ENCODE assay signal across 18 cellular contexts in genomic region chr1:39979654-39980053, GRCh38. TPM values are rescaled to one million over a fixed set of nuclear protein-coding genes. Genes with fewer than 3 reads are reported as not detected.
"Had no signal": no experiment of that assay in that cellular context is flagged by ENCODE, and none has a peak within 500 bp of the region (broad histone marks: within the 10 kb centered on the region; RNA-seq: fewer than 3 reads in every experiment).

No MANE protein-coding gene starts in this region.

- FAIRE-seq: bronchial epithelial cell had no signal

- H3K27ac Mint-ChIP-seq: activated naive CD4-positive, alpha-beta T cell treated with anti-CD3 and anti-CD28 coated beads, Interleukin-2, amount 50 U/mL, for 24 hours; mesothelial cell of epicardium; nephron progenitor cell had no signal

- H3K4me3 Mint-ChIP-seq: activated naive CD4-positive, alpha-beta T cell treated with anti-CD3 and anti-CD28 coated beads, Interleukin-2, amount 50 U/mL, for 24 hours; activated T-cell treated with anti-CD3 and anti-CD28 coated beads, Interleukin-2, amount 50 U/mL, for 4 hours; mesothelial cell of epicardium; nephron progenitor cell; type B pancreatic cell had no signal

- H3K36me3 Mint-ChIP-seq: activated naive CD4-positive, alpha-beta T cell treated with anti-CD3 and anti-CD28 coated beads, Interleukin-2, amount 50 U/mL, for 24 hours; type B pancreatic cell had no signal

- H3K27me3 ChIP-seq: left lung had no signal

- DNase-seq: activated CD4-positive, alpha-beta T cell treated with anti-CD3 and anti-CD28 coated beads, Interleukin-2, amount 50 U/mL, for 1 hour; activated CD8-positive, alpha-beta memory T cell treated with anti-CD3 and anti-CD28 coated beads, Interleukin-2, amount 50 U/mL, for 4 hours; activated effector memory CD4-positive, alpha-beta T cell treated with anti-CD3 and anti-CD28 coated beads, Interleukin-2, amount 50 U/mL, for 16 hours; activated T-cell treated with anti-CD3 and anti-CD28 coated beads, Interleukin-2, amount 50 U/mL, for 4 hours; dermis blood vessel endothelial cell; effector memory CD4-positive, alpha-beta T cell; left lung; nephron progenitor cell; occipital lobe; posterior cingulate gyrus; retina; stimulated activated naive CD8-positive, alpha-beta T cell treated with anti-CD3 and anti-CD28 coated beads, Interleukin-15, Interleukin-2, amounts not matched to agents 100 U/mL and 50 U/mL, for 24 hours; T1000 had no signal

- H3K36me3 ChIP-seq: left lung had no signal

- H3K4me1 Mint-ChIP-seq: activated naive CD4-positive, alpha-beta T cell treated with anti-CD3 and anti-CD28 coated beads, Interleukin-2, amount 50 U/mL, for 24 hours had no signal

- H3K4me1 ChIP-seq: left lung had no signal

- ATAC-seq: activated CD4-positive, CD25-positive, alpha-beta regulatory T cell treated with anti-CD3 and anti-CD28 coated beads, Interleukin-2, amount 50 U/mL, for 24 hours; activated T-cell treated with anti-CD3 and anti-CD28 coated beads, Interleukin-2, amount 50 U/mL, for 4 hours; left lung; stimulated activated naive CD8-positive, alpha-beta T cell treated with anti-CD3 and anti-CD28 coated beads, Interleukin-15, Interleukin-2, amounts not matched to agents 100 U/mL and 50 U/mL, for 24 hours had no signal

- H3K27ac ChIP-seq: left lung had no signal

- H3K9me3 Mint-ChIP-seq: activated naive CD4-positive, alpha-beta T cell treated with anti-CD3 and anti-CD28 coated beads, Interleukin-2, amount 50 U/mL, for 24 hours; activated T-cell treated with anti-CD3 and anti-CD28 coated beads, Interleukin-2, amount 50 U/mL, for 4 hours had no signal

- H3K9me3 ChIP-seq: left lung had no signal

- H3K4me3 ChIP-seq: left lung had no signal

- H3K27me3 Mint-ChIP-seq: activated naive CD4-positive, alpha-beta T cell treated with anti-CD3 and anti-CD28 coated beads, Interleukin-2, amount 50 U/mL, for 24 hours; type B pancreatic cell had no signal

RNA-seq across cellular contexts. Expression of gene MFSD2A, which starts 24.7 kb away (rescaled TPM):
- total RNA-seq: dermis blood vessel endothelial cell had no signal
